In the genomic region with DNA sequence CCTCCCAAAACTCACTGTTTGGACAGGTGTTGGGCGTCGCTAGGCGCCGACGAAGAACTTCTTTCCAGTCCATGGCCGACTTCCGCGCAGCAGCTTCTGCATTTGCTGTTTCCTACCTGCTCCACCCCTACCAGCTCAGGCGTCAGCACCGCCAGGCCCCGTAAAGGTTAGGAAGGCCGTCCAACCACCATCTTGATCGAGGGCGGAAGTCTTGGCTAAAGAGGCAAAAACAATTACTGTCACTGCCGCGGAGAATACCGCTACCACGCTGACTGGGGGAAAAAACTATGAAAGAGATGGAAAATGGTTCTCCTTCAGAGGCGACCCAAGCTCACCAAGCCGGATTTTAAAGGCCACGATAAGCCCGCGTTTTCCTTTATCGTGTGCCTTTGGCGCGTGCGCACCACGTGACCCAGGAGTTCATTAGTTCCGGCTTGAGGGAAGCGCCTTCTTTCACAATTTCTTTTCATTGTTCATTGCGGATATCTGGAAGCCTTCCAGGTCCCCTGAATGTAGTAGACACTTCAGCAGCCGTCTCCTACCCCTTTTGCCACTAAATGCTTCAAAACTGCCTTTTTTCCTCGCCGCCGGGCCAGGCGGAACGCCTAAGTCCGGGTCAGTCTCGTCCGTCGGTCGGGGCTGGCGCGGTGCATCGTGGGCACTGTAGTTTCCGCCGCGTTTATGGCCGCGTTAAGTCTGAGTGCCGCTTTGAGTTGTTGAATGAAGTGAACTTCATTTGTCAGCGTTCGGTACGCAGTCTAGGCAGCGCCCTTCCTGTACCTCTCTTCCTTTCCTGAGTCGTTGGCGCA, we compare ENCODE assay signal across 1 cellular context.
TF ChIP-seq lines count a peak whose summit lies in the region.

A gene (minus strand): TSS at position 104 of the 809 bp plus-strand sequence. CDS start 31 bp downstream, at position 73.
A gene (plus strand): TSS at position 666 of the 809 bp plus-strand sequence. CDS start 694 bp downstream, outside the sequence.

TF ChIP-seq in SK-N-SH, 30 proteins besides CTCF, POLR2A, EP300 and RAD21 (continued from another document):
- TF ChIP-seq, protein P1, sequence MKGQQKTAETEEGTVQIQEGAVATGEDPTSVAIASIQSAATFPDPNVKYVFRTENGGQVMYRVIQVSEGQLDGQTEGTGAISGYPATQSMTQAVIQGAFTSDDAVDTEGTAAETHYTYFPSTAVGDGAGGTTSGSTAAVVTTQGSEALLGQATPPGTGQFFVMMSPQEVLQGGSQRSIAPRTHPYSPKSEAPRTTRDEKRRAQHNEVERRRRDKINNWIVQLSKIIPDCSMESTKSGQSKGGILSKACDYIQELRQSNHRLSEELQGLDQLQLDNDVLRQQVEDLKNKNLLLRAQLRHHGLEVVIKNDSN (IDR thresholded peaks at IDR 0.05; ENCODE audit: borderline replicate concordance, low read depth) = peak; percentile 98
- TF ChIP-seq FOXM1 (IDR thresholded peaks at IDR 0.05; ENCODE audit: low read depth) (no peak), RCOR1 (IDR thresholded peaks at IDR 0.05; ENCODE audit: low read length) (no peak), YY1 (IDR thresholded peaks at IDR 0.05; ENCODE audit: low read depth) (peak; percentile 92), TAF1 (IDR thresholded peaks at IDR 0.05; ENCODE audit: borderline replicate concordance, low read depth, low read length) (peak; percentile 61), RXRA (IDR thresholded peaks at IDR 0.05; ENCODE audit: borderline replicate concordance, low read depth) (no peak), MXI1 (IDR thresholded peaks at IDR 0.05; ENCODE audit: low read depth, low read length) (peak; percentile 28; the same call in 1 of the 2 replicates), MEF2A (IDR thresholded peaks at IDR 0.05; ENCODE audit: borderline replicate concordance, low read depth) (no peak), NRF1 (IDR thresholded peaks at IDR 0.05; ENCODE audit: low read depth, low read length) (peak; percentile 42), CHD2 (IDR thresholded peaks at IDR 0.05; ENCODE audit: low read length, partially characterized antibody) (peak; percentile 60), SMC3 (IDR thresholded peaks at IDR 0.05; ENCODE audit: low read depth, low read length) (no peak; the same call in 1 of the 2 replicates)
- TF ChIP-seq, protein P2, sequence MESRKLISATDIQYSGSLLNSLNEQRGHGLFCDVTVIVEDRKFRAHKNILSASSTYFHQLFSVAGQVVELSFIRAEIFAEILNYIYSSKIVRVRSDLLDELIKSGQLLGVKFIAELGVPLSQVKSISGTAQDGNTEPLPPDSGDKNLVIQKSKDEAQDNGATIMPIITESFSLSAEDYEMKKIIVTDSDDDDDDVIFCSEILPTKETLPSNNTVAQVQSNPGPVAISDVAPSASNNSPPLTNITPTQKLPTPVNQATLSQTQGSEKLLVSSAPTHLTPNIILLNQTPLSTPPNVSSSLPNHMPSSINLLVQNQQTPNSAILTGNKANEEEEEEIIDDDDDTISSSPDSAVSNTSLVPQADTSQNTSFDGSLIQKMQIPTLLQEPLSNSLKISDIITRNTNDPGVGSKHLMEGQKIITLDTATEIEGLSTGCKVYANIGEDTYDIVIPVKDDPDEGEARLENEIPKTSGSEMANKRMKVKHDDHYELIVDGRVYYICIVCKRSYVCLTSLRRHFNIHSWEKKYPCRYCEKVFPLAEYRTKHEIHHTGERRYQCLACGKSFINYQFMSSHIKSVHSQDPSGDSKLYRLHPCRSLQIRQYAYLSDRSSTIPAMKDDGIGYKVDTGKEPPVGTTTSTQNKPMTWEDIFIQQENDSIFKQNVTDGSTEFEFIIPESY (IDR thresholded peaks at IDR 0.05; ENCODE audit: borderline replicate concordance, low read depth) = peak; percentile 77
- TF ChIP-seq, protein P3, sequence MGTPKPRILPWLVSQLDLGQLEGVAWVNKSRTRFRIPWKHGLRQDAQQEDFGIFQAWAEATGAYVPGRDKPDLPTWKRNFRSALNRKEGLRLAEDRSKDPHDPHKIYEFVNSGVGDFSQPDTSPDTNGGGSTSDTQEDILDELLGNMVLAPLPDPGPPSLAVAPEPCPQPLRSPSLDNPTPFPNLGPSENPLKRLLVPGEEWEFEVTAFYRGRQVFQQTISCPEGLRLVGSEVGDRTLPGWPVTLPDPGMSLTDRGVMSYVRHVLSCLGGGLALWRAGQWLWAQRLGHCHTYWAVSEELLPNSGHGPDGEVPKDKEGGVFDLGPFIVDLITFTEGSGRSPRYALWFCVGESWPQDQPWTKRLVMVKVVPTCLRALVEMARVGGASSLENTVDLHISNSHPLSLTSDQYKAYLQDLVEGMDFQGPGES (IDR thresholded peaks at IDR 0.05; ENCODE audit: low read depth, low read length) = no peak
